In the genomic region with DNA sequence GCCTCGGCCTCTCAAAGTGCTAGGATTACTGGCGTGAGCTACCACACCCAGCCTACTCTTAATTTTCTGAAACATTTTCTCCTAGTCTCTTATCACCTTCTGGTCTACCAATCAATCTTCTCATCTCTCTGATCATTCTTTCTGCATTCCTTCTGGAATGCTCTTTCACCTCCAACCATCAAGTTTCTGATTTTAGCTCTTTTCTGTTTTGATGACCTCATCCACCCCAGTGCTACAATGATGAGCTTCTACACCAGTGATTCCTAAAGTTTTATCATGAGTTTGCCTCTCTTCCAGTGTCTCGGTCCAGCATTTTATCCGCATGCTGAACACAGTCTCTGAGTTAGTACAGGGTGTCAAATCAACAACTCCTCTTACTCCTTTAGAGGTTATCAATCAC, we compare ENCODE assay signal across 23 cellular contexts. TPM values are rescaled to one million over a fixed set of nuclear protein-coding genes. Genes with fewer than 3 reads are reported as not detected.
A peak's percentile ranks its signal among the peaks of the same experiment; 100 is the strongest.
DNase-seq lines count a peak whose midpoint lies in the region; TF ChIP-seq lines count a peak whose summit lies in the region.
"Had no signal": no experiment of that assay in that cellular context is flagged by ENCODE, and none has a peak within 500 bp of the region (broad histone marks: within the 10 kb centered on the region; RNA-seq: fewer than 3 reads in every experiment).

No MANE protein-coding gene starts in this region.

- intact Hi-C loops in activated CD4-positive, alpha-beta memory T cell treated with anti-CD3 and anti-CD28 coated beads for 36 hours (cut with micrococcal nuclease): no loop called here
- intact Hi-C loops in CD4-positive, alpha-beta memory T cell (cut with micrococcal nuclease): no loop called here

- CTCF ChIA-PET in activated CD4-positive, alpha-beta memory T cell treated with anti-CD3 and anti-CD28 coated beads, Interleukin-2, amount 10 ng/mL, durations not matched to agents 7 days and 5 days (lab: Charles Lee): no interaction called here
- CTCF ChIA-PET in activated CD4-positive, alpha-beta memory T cell treated with anti-CD3 and anti-CD28 coated beads for 36 hours (lab: Charles Lee): no interaction called here
- CTCF ChIA-PET in CD4-positive, alpha-beta memory T cell (lab: Charles Lee; ENCODE audit: partially characterized antibody): interaction anchor here (1.2 kb wide), 1 partner anchor 10 kb away, joined by 3 read pairs; no protein-coding TSS in a partner anchor
- CTCF ChIA-PET in HEK293 (lab: Yijun Ruan, JAX): interaction anchor here (1.1 kb wide), 1 partner anchor 13 kb away, joined by 3 read pairs; no protein-coding TSS in a partner anchor
- CTCF ChIA-PET in GM10248 (lab: Yijun Ruan, JAX): interaction anchor here (1.3 to 1.8 kb wide), 4 partner anchors 9 to 43 kb away, joined by 3 to 4 read pairs (median 4); no protein-coding TSS in a partner anchor

- no peaks in the 10 kb centered on the region for H3K9me3 Mint-ChIP-seq in activated CD4-positive, alpha-beta memory T cell treated with anti-CD3 and anti-CD28 coated beads, Interleukin-2, amount 10 ng/mL, durations not matched to agents 7 days and 5 days
- H3K9me3 Mint-ChIP-seq in activated CD4-positive, alpha-beta memory T cell treated with anti-CD3 and anti-CD28 coated beads for 36 hours: no peaks in the 10 kb centered on the region
- no peaks in the 10 kb centered on the region for H3K9me3 Mint-ChIP-seq in CD4-positive, alpha-beta memory T cell
- no peaks in the 10 kb centered on the region for H3K9me3 Mint-ChIP-seq in immature natural killer cell

- no peak overlapping the region for H3K4me3 Mint-ChIP-seq in activated CD4-positive, alpha-beta memory T cell treated with anti-CD3 and anti-CD28 coated beads, Interleukin-2, amount 10 ng/mL, durations not matched to agents 7 days and 5 days
- no peak overlapping the region for H3K4me3 Mint-ChIP-seq in activated CD4-positive, alpha-beta memory T cell treated with anti-CD3 and anti-CD28 coated beads for 36 hours
- H3K4me3 Mint-ChIP-seq in CD4-positive, alpha-beta memory T cell: no peak overlapping the region
- no peak overlapping the region for H3K4me3 Mint-ChIP-seq in immature natural killer cell
- H3K4me3 Mint-ChIP-seq: CD14-positive monocyte had no signal

- no peaks in the 10 kb centered on the region for H3K27me3 ChIP-seq in CD4-positive, alpha-beta memory T cell (ENCODE audit: insufficient read depth, low read length)

- POLR2A ChIA-PET in activated CD4-positive, alpha-beta memory T cell treated with anti-CD3 and anti-CD28 coated beads, Interleukin-2, amount 10 ng/mL, durations not matched to agents 7 days and 5 days (lab: Charles Lee): no interaction called here
- POLR2A ChIA-PET in activated CD4-positive, alpha-beta memory T cell treated with anti-CD3 and anti-CD28 coated beads for 36 hours (lab: Charles Lee): no interaction called here
- POLR2A ChIA-PET in CD4-positive, alpha-beta memory T cell (lab: Charles Lee; ENCODE audit: partially characterized antibody): no interaction called here
- POLR2A ChIA-PET in HEK293 (lab: Yijun Ruan, JAX) (interaction anchor here (0.5 kb wide), 1 partner anchor 49 kb away, joined by 3 read pairs; no protein-coding TSS in a partner anchor), GM10248 (lab: Yijun Ruan, JAX) (no interaction called here)

- H3K36me3 ChIP-seq in CD4-positive, alpha-beta memory T cell (ENCODE audit: insufficient read depth, low read length): peaks cover 34% of the 10 kb centered on the region
- peaks cover 81 to 85% of the 10 kb centered on the region in 2 experiments for H3K36me3 ChIP-seq in HEK293 (ENCODE audit: control insufficient read depth in 2 of 2, insufficient read depth in 1 of 2, low read length in 2 of 2)

- H3K27ac Mint-ChIP-seq in activated CD4-positive, alpha-beta memory T cell treated with anti-CD3 and anti-CD28 coated beads, Interleukin-2, amount 10 ng/mL, durations not matched to agents 7 days and 5 days: peak overlapping the region; percentile 23
- H3K27ac Mint-ChIP-seq in activated CD4-positive, alpha-beta memory T cell treated with anti-CD3 and anti-CD28 coated beads for 36 hours: no peak overlapping the region
- peak overlapping the region in 6 of 7 donors; percentile 26 to 77 (median 64) for H3K27ac Mint-ChIP-seq in CD4-positive, alpha-beta memory T cell
- H3K27ac Mint-ChIP-seq in immature natural killer cell: peak overlapping the region in 5 of 6 donors; percentile 11 to 60 (median 36)
- H3K27ac Mint-ChIP-seq: CD14-positive monocyte had no signal

- TF ChIP-seq CTCF in HEK293 (tag by site-specific recombination; IDR thresholded peaks at IDR 0.05) (no peak), GM10248 (IDR thresholded peaks at IDR 0.05; ENCODE audit: control extremely low read depth, extremely low read depth, low read depth, missing control alignments) (no peak)

- no peak for DNase-seq in activated CD4-positive, alpha-beta memory T cell treated with anti-CD3 and anti-CD28 coated beads, Interleukin-2, amount 10 ng/mL, durations not matched to agents 7 days and 5 days
- DNase-seq in activated CD4-positive, alpha-beta memory T cell treated with anti-CD3 and anti-CD28 coated beads for 36 hours: no peak
- no peak for DNase-seq in CD4-positive, alpha-beta memory T cell
- DNase-seq in immature natural killer cell: no peak
- DNase-seq in GM10248 (ENCODE audit: extremely low spot score): no peak
- DNase-seq in stimulated activated CD4-positive, alpha-beta T cell treated with anti-CD3 and anti-CD28 coated beads, Interleukin-1b, Interleukin-23, amount 100 ng/mL, for 48 hours: no peak
- no peak for DNase-seq in mesenteric fat pad (ENCODE audit: low spot score)
- DNase-seq: DMS153, GM23248, KG1, NCI-H1092 treated with DMSO at 0.1 percent for 48 hours, NCI-H146, NCI-H2029, NCI-H2227 treated with DMSO at 0.1 percent for 48 hours, NCI-H510A treated with DMSO at 0.1 percent for 48 hours, NCI-H748 treated with DMSO at 0.1 percent for 48 hours, PC-9, RPMI8226, SHP77 had no signal

- peaks cover 16% of the 10 kb centered on the region for H3K4me1 ChIP-seq in CD4-positive, alpha-beta memory T cell (ENCODE audit: insufficient read depth, low read length)
- H3K4me1 ChIP-seq in HEK293 (ENCODE audit: control insufficient read depth, insufficient read depth, low read length): no peaks in the 10 kb centered on the region
- H3K4me1 ChIP-seq: HAP-1 had no signal

- no peak overlapping the region for H3K4me3 ChIP-seq in CD4-positive, alpha-beta memory T cell (ENCODE audit: low read length in 2 of 2)
- H3K4me3 ChIP-seq in HEK293 (ENCODE audit: low read depth, low read length): no peak overlapping the region
- H3K4me3 ChIP-seq: GM23248, HAP-1, PC-9 had no signal

- no peaks in the 10 kb centered on the region for H3K9me3 ChIP-seq in CD4-positive, alpha-beta memory T cell (ENCODE audit: control insufficient read depth in 1 of 2, low read length in 2 of 2)
- no peaks in the 10 kb centered on the region for H3K9me3 ChIP-seq in HEK293 (ENCODE audit: control insufficient read depth, insufficient read depth, low read depth, low read length)
- H3K9me3 ChIP-seq: HAP-1 had no signal

- no peak overlapping the region for H3K27ac ChIP-seq in CD4-positive, alpha-beta memory T cell (ENCODE audit: low read depth, low read length)
- no peak overlapping the region for H3K27ac ChIP-seq in HEK293 (ENCODE audit: extremely low read depth, low read depth, low read length)
- H3K27ac ChIP-seq: GM23248, HL-60, PC-9 had no signal

- no peaks in the 10 kb centered on the region for H3K27me3 Mint-ChIP-seq in activated CD4-positive, alpha-beta memory T cell treated with anti-CD3 and anti-CD28 coated beads, Interleukin-2, amount 10 ng/mL, durations not matched to agents 7 days and 5 days
- H3K27me3 Mint-ChIP-seq in activated CD4-positive, alpha-beta memory T cell treated with anti-CD3 and anti-CD28 coated beads for 36 hours: no peaks in the 10 kb centered on the region
- no peaks in the 10 kb centered on the region for H3K27me3 Mint-ChIP-seq in CD4-positive, alpha-beta memory T cell
- peaks cover 0 to 3% (median 0%) of the 10 kb centered on the region in 3 donors for H3K27me3 Mint-ChIP-seq in immature natural killer cell (ENCODE audit: low read depth in 3 of 3)

- H3K4me1 Mint-ChIP-seq in activated CD4-positive, alpha-beta memory T cell treated with anti-CD3 and anti-CD28 coated beads, Interleukin-2, amount 10 ng/mL, durations not matched to agents 7 days and 5 days: peaks cover 22% of the 10 kb centered on the region
- H3K4me1 Mint-ChIP-seq in activated CD4-positive, alpha-beta memory T cell treated with anti-CD3 and anti-CD28 coated beads for 36 hours (ENCODE audit: low read depth): peaks cover 5% of the 10 kb centered on the region
- H3K4me1 Mint-ChIP-seq in CD4-positive, alpha-beta memory T cell: peaks cover 5 to 13% (median 8%) of the 10 kb centered on the region in 4 donors
- H3K4me1 Mint-ChIP-seq in immature natural killer cell: peaks cover 2 to 9% of the 10 kb centered on the region in 2 donors
- H3K4me1 Mint-ChIP-seq: CD14-positive monocyte had no signal

- H3K36me3 Mint-ChIP-seq in activated CD4-positive, alpha-beta memory T cell treated with anti-CD3 and anti-CD28 coated beads, Interleukin-2, amount 10 ng/mL, durations not matched to agents 7 days and 5 days (ENCODE audit: low read depth): peaks cover 43% of the 10 kb centered on the region
- peaks cover 17% of the 10 kb centered on the region for H3K36me3 Mint-ChIP-seq in activated CD4-positive, alpha-beta memory T cell treated with anti-CD3 and anti-CD28 coated beads for 36 hours
- peaks cover 31 to 48% of the 10 kb centered on the region in 2 donors for H3K36me3 Mint-ChIP-seq in CD4-positive, alpha-beta memory T cell
- H3K36me3 Mint-ChIP-seq in immature natural killer cell: peaks cover 10 to 25% (median 18%) of the 10 kb centered on the region in 3 donors

RNA-seq across cellular contexts. Expression of a gene that starts 31.5 kb away (rescaled TPM):
- total RNA-seq in activated CD4-positive, alpha-beta memory T cell treated with anti-CD3 and anti-CD28 coated beads, Interleukin-2, amount 10 ng/mL, durations not matched to agents 7 days and 5 days: 100 to 1,000 TPM; 364 to 374 TPM
- total RNA-seq in activated CD4-positive, alpha-beta memory T cell treated with anti-CD3 and anti-CD28 coated beads for 36 hours: 100 to 1,000 TPM; 790 to 814 TPM
- 100 to 1,000 TPM; 134 to 142 TPM for total RNA-seq in CD4-positive, alpha-beta memory T cell
- polyA plus RNA-seq in CD4-positive, alpha-beta memory T cell: 100 to 1,000 TPM; 277 to 331 TPM
- 100 to 1,000 TPM; 170 to 272 (median 223) TPM for polyA plus RNA-seq in immature natural killer cell
- 508 TPM for total RNA-seq in mesenteric fat pad

RNA-seq across cellular contexts. Expression of a gene that starts 44.4 kb away (rescaled TPM):
- 10 to 100 TPM; 87.9 to 90.8 TPM for total RNA-seq in activated CD4-positive, alpha-beta memory T cell treated with anti-CD3 and anti-CD28 coated beads, Interleukin-2, amount 10 ng/mL, durations not matched to agents 7 days and 5 days
- 100 to 1,000 TPM; 235 to 238 TPM for total RNA-seq in activated CD4-positive, alpha-beta memory T cell treated with anti-CD3 and anti-CD28 coated beads for 36 hours
- 10 to 100 TPM; 10.0 to 12.2 TPM for total RNA-seq in CD4-positive, alpha-beta memory T cell
- polyA plus RNA-seq in CD4-positive, alpha-beta memory T cell: 10 to 100 TPM; 62.5 to 67.2 TPM
- polyA plus RNA-seq in immature natural killer cell: 10 to 100 TPM; 62.8 to 92.8 (median 75.9) TPM
- 118 TPM for total RNA-seq in mesenteric fat pad

Comparison
In these comparisons a context has a peak if more than half of its experiments do, and no peak if none do; other contexts are left out.
1. CTCF ChIA-PET loops: an anchor here in CD4-positive, alpha-beta memory T cell (1.2 kb wide), HEK293 (1.1 kb wide) and GM10248 (1.3 to 1.8 kb wide); none called in activated CD4-positive, alpha-beta memory T cell treated with anti-CD3 and anti-CD28 coated beads, Interleukin-2, amount 10 ng/mL, durations not matched to agents 7 days and 5 days and activated CD4-positive, alpha-beta memory T cell treated with anti-CD3 and anti-CD28 coated beads for 36 hours.